Comparison of ENCODE assay signal across 11 cellular contexts in the genomic region with DNA sequence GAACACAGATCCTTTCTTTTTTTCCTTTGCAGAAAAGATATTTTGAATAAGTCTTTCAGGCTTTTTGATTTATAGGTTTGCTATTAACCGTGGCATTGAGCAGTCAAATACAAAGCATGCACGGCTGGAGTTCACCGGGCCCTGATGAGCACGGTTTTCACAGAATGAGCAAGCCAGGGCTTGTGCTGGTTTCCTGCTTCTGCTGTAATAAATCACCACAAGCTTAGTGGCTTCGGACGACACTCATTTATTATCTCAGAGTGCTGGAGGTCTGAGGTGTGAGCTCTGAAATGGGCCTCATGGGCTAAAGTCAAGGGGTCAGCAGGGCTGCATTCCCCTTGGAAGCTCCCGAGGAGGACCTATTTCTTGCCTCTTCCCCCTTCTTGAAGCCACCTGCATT.
DNase-seq lines count a peak whose midpoint lies in the region; ATAC-seq and TF ChIP-seq lines count a peak whose summit lies in the region.
"Had no signal": no experiment of that assay in that cellular context is flagged by ENCODE, and none has a peak within 500 bp of the region (broad histone marks: within the 10 kb centered on the region; RNA-seq: fewer than 3 reads in every experiment).

No MANE protein-coding gene starts in this region.

- no peak overlapping the region for H3K4me3 ChIP-seq in CD8-positive, alpha-beta memory T cell (ENCODE audit: low read length)

- POLR2A ChIA-PET in CD8-positive, alpha-beta memory T cell (lab: Charles Lee): no interaction called here

- H3K4me3 Mint-ChIP-seq in endothelial cell (ENCODE audit: unreplicated experiment): no peak overlapping the region
- no peak overlapping the region for H3K4me3 Mint-ChIP-seq in CD8-positive, alpha-beta memory T cell
- H3K4me3 Mint-ChIP-seq: CD4-positive, CD25-positive, alpha-beta regulatory T cell; immature natural killer cell had no signal

- no peaks in the 10 kb centered on the region for H3K9me3 ChIP-seq in CD8-positive, alpha-beta memory T cell (ENCODE audit: low read length)

- H3K27me3 Mint-ChIP-seq in endothelial cell (ENCODE audit: unreplicated experiment): peaks cover 1% of the 10 kb centered on the region
- peaks cover 7 to 30% of the 10 kb centered on the region in 2 donors for H3K27me3 Mint-ChIP-seq in CD8-positive, alpha-beta memory T cell

- H3K27ac Mint-ChIP-seq in endothelial cell (ENCODE audit: unreplicated experiment): no peak overlapping the region
- no peak overlapping the region for H3K27ac Mint-ChIP-seq in CD8-positive, alpha-beta memory T cell
- H3K27ac Mint-ChIP-seq: CD4-positive, CD25-positive, alpha-beta regulatory T cell; immature natural killer cell had no signal

- H3K36me3 ChIP-seq in CD8-positive, alpha-beta memory T cell (ENCODE audit: insufficient read depth, low read length): no peaks in the 10 kb centered on the region

- no peak for TF ChIP-seq CTCF in endothelial cell (IDR thresholded peaks at IDR 0.05; ENCODE audit: unreplicated experiment)

- H3K4me1 Mint-ChIP-seq in endothelial cell (ENCODE audit: unreplicated experiment): peaks cover under 1% of the 10 kb centered on the region
- no peaks in the 10 kb centered on the region for H3K4me1 Mint-ChIP-seq in CD8-positive, alpha-beta memory T cell
- H3K4me1 Mint-ChIP-seq: CD4-positive, CD25-positive, alpha-beta regulatory T cell; immature natural killer cell had no signal

- H3K27ac ChIP-seq in CD8-positive, alpha-beta memory T cell (ENCODE audit: low read depth, low read length): no peak overlapping the region

- H3K36me3 Mint-ChIP-seq in endothelial cell (ENCODE audit: low read depth, unreplicated experiment): no peaks in the 10 kb centered on the region
- no peaks in the 10 kb centered on the region for H3K36me3 Mint-ChIP-seq in CD8-positive, alpha-beta memory T cell
- H3K36me3 Mint-ChIP-seq: CD4-positive, CD25-positive, alpha-beta regulatory T cell; immature natural killer cell had no signal

- H3K27me3 ChIP-seq in CD8-positive, alpha-beta memory T cell (ENCODE audit: insufficient read depth, low read length, poor library complexity, severe bottlenecking): no peaks in the 10 kb centered on the region

- no peaks in the 10 kb centered on the region for H3K9me3 Mint-ChIP-seq in endothelial cell (ENCODE audit: unreplicated experiment)
- H3K9me3 Mint-ChIP-seq in CD8-positive, alpha-beta memory T cell: no peaks in the 10 kb centered on the region
- H3K9me3 Mint-ChIP-seq: CD4-positive, CD25-positive, alpha-beta regulatory T cell; immature natural killer cell had no signal

- peak; percentile 69 for ATAC-seq in GM19455 (IDR thresholded peaks at IDR 0.05; ENCODE audit: unreplicated experiment)
- ATAC-seq in HG03196 (IDR thresholded peaks at IDR 0.05; ENCODE audit: unreplicated experiment): peak; percentile 90

- no peaks in the 10 kb centered on the region for H3K4me1 ChIP-seq in CD8-positive, alpha-beta memory T cell (ENCODE audit: insufficient read depth, low read length)

- DNase-seq in DMS153 treated with DMSO at 0.1 percent for 48 hours (lab: John Stamatoyannopoulos, UW; ENCODE audit: unreplicated experiment) (peak; percentile 82), NOMO-1 treated with DMSO at 0.1 percent for 48 hours (lab: John Stamatoyannopoulos, UW; ENCODE audit: unreplicated experiment) (peak; percentile 63), endothelial cell (ENCODE audit: low spot score) (no peak), SKM-1 (lab: John Stamatoyannopoulos, UW; ENCODE audit: unreplicated experiment) (no peak), NCI-H524 treated with DMSO at 0.1 percent for 48 hours (lab: John Stamatoyannopoulos, UW) (no peak)
- no peak for DNase-seq in CD8-positive, alpha-beta memory T cell
- DNase-seq: CD4-positive, CD25-positive, alpha-beta regulatory T cell; immature natural killer cell; T-helper 9 cell had no signal

- CTCF ChIA-PET in CD8-positive, alpha-beta memory T cell (lab: Charles Lee): no interaction called here

Comparison
In these comparisons a context has a peak if more than half of its experiments do, and no peak if none do; other contexts are left out.
1. DNase-seq: peak in DMS153 treated with DMSO at 0.1 percent for 48 hours (single experiment) and NOMO-1 treated with DMSO at 0.1 percent for 48 hours (single experiment); none in endothelial cell (single experiment), SKM-1 (single experiment), CD8-positive, alpha-beta memory T cell (0 of 5) and NCI-H524 treated with DMSO at 0.1 percent for 48 hours (single experiment).